Comparison of ENCODE assay signal across 24 cellular contexts in the genomic region with DNA sequence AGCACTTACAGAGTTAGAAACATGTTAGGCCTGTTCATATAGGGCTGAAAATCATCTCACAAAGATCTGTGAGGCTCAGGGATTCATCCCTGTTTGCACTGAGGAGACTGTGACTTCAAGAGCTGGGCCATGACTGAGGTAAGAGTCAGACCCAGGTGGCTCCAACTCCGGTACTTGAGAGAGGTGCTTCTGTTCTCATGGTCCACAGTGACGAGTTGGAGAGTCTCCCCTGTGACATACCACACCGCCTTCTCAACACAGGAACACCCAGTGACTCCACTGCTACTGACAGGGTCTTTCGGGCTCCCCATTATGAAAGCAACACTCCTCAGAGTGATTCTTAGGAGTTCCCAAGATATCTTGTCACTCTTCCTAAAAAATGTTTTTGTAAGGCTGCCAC. TPM values are rescaled to one million over a fixed set of nuclear protein-coding genes. Genes with fewer than 3 reads are reported as not detected.
A peak's percentile ranks its signal among the peaks of the same experiment; 100 is the strongest.
DNase-seq lines count a peak whose midpoint lies in the region; ATAC-seq and TF ChIP-seq lines count a peak whose summit lies in the region.
"Had no signal": no experiment of that assay in that cellular context is flagged by ENCODE, and none has a peak within 500 bp of the region (broad histone marks: within the 10 kb centered on the region; RNA-seq: fewer than 3 reads in every experiment).

No MANE protein-coding gene starts in this region.

- no peaks in the 10 kb centered on the region for H3K9me3 ChIP-seq in muscle layer of duodenum (ENCODE audit: control insufficient read depth in 1 of 2, low read length in 2 of 2)
- H3K9me3 ChIP-seq in thoracic aorta: no peaks in the 10 kb centered on the region
- H3K9me3 ChIP-seq: MG63, mucosa of descending colon, testis had no signal

- H3K27me3 ChIP-seq in muscle layer of duodenum (ENCODE audit: low read depth, low read length) (no peaks in the 10 kb centered on the region), thoracic aorta (replicated peaks; ENCODE audit: insufficient read depth) (no peaks in the 10 kb centered on the region)
- H3K27me3 ChIP-seq: MG63, testis had no signal

- H3K27ac ChIP-seq in muscle layer of duodenum (ENCODE audit: low read length): peak overlapping the region; percentile 10
- peak overlapping the region; percentile 73 to 85 for H3K27ac ChIP-seq in thoracic aorta

- H3K36me3 ChIP-seq in muscle layer of duodenum (ENCODE audit: control insufficient read depth in 1 of 2, insufficient read depth in 2 of 2, low read length in 2 of 2) (peaks cover 0 to under 1% of the 10 kb centered on the region in 2 donors), thoracic aorta (no peaks in the 10 kb centered on the region)

- ATAC-seq in WTC11 (no peak), thoracic aorta (ENCODE audit: insufficient number of reproducible peaks, low FRiP score, low read depth) (no peak), GM21526 (IDR thresholded peaks at IDR 0.05; ENCODE audit: low FRiP score, unreplicated experiment) (no peak)
- ATAC-seq: CD8-positive, alpha-beta T cell; esophagus mucosa; left colon; mucosa of descending colon; PC-3; T-helper 17 cell had no signal

- H3K4me1 Mint-ChIP-seq in WTC11 (peaks cover 33% of the 10 kb centered on the region), chondrocyte (ENCODE audit: low read depth) (peaks cover 98% of the 10 kb centered on the region)
- peaks cover 9% of the 10 kb centered on the region for H3K4me1 Mint-ChIP-seq in activated T-helper 1 cell treated with anti-CD3 and anti-CD28 coated beads, Interleukin-12 subunit alpha, Interleukin-12 subunit beta, Interleukin-2, Interleukin-4 antibody, amounts not matched to agents 30 ng/mL and 10 ng/mL and 1 ng/mL, durations not matched to agents 14 hours and 24 hours and 36 hours (ENCODE audit: low read depth)

- intact Hi-C loops in activated T-helper 1 cell treated with anti-CD3 and anti-CD28 coated beads, Interleukin-12 subunit alpha, Interleukin-12 subunit beta, Interleukin-2, Interleukin-4 antibody, amounts not matched to agents 30 ng/mL and 10 ng/mL and 1 ng/mL, durations not matched to agents 14 hours and 24 hours and 36 hours (cut with micrococcal nuclease): no loop called here

- peaks cover 3% of the 10 kb centered on the region; the same call in 1 of the 2 replicates for H3K36me3 Mint-ChIP-seq in WTC11
- peaks cover 29% of the 10 kb centered on the region for H3K36me3 Mint-ChIP-seq in chondrocyte (ENCODE audit: low read depth)
- no peaks in the 10 kb centered on the region for H3K36me3 Mint-ChIP-seq in activated T-helper 1 cell treated with anti-CD3 and anti-CD28 coated beads, Interleukin-12 subunit alpha, Interleukin-12 subunit beta, Interleukin-2, Interleukin-4 antibody, amounts not matched to agents 30 ng/mL and 10 ng/mL and 1 ng/mL, durations not matched to agents 14 hours and 24 hours and 36 hours (ENCODE audit: low read depth)
- H3K36me3 Mint-ChIP-seq: CD8-positive, alpha-beta T cell had no signal

- DNase-seq in WTC11 (ENCODE audit: low spot score): no peak
- no peak for DNase-seq in chondrocyte (ENCODE audit: low spot score)
- no peak for DNase-seq in thoracic aorta (ENCODE audit: low spot score)
- no peak for DNase-seq in NCI-H2196 treated with DMSO at 0.1 percent for 48 hours (lab: John Stamatoyannopoulos, UW; ENCODE audit: unreplicated experiment)
- DNase-seq in NCI-H526 (lab: John Stamatoyannopoulos, UW): no peak
- DNase-seq in activated T-helper 1 cell treated with anti-CD3 and anti-CD28 coated beads, Interleukin-12 subunit alpha, Interleukin-12 subunit beta, Interleukin-2, Interleukin-4 antibody, amounts not matched to agents 30 ng/mL and 10 ng/mL and 1 ng/mL, durations not matched to agents 14 hours and 24 hours and 36 hours (ENCODE audit: low spot score): no peak
- DNase-seq: activated CD4-positive, alpha-beta T cell treated with anti-CD3 and anti-CD28 coated beads, Interleukin-2, amount 50 U/mL, for 1 hour; activated gamma-delta T cell treated with Interleukin-2 at 50 U/mL for 16 hours; amniotic stem cell; CD8-positive, alpha-beta T cell; cerebellar nuclear complex; DMS153; effector CD4-positive, alpha-beta T cell; GF-D8; left colon; MG63; mucosa of descending colon; NCI-H1436 treated with DMSO at 0.1 percent for 48 hours; PC-3; T-helper 17 cell; testis had no signal

- H3K4me3 Mint-ChIP-seq in WTC11: no peak overlapping the region
- H3K4me3 Mint-ChIP-seq in chondrocyte (ENCODE audit: unreplicated experiment): no peak overlapping the region
- H3K4me3 Mint-ChIP-seq in activated T-helper 1 cell treated with anti-CD3 and anti-CD28 coated beads, Interleukin-12 subunit alpha, Interleukin-12 subunit beta, Interleukin-2, Interleukin-4 antibody, amounts not matched to agents 30 ng/mL and 10 ng/mL and 1 ng/mL, durations not matched to agents 14 hours and 24 hours and 36 hours: no peak overlapping the region
- H3K4me3 Mint-ChIP-seq: CD8-positive, alpha-beta T cell; T-helper 17 cell had no signal

- POLR2A ChIA-PET in WTC11 (lab: Charles Lee): interaction anchor here (1.1 kb wide), 1 partner anchor 27 kb away, joined by 4 read pairs; a partner anchor contains a TSS

- H3K27ac Mint-ChIP-seq in WTC11 (peak overlapping the region; percentile 39; the same call in 1 of the 2 replicates), chondrocyte (ENCODE audit: unreplicated experiment) (peak overlapping the region; percentile 97)
- H3K27ac Mint-ChIP-seq in activated T-helper 1 cell treated with anti-CD3 and anti-CD28 coated beads, Interleukin-12 subunit alpha, Interleukin-12 subunit beta, Interleukin-2, Interleukin-4 antibody, amounts not matched to agents 30 ng/mL and 10 ng/mL and 1 ng/mL, durations not matched to agents 14 hours and 24 hours and 36 hours: no peak overlapping the region
- H3K27ac Mint-ChIP-seq: CD8-positive, alpha-beta T cell; T-helper 17 cell had no signal

- H3K4me3 ChIP-seq in muscle layer of duodenum (ENCODE audit: low read depth in 1 of 2, low read length in 2 of 2) (no peak overlapping the region), thoracic aorta (no peak overlapping the region)
- H3K4me3 ChIP-seq: MG63, mucosa of descending colon, testis had no signal

- CTCF ChIA-PET in WTC11 (lab: Charles Lee): interaction anchor here (1.3 to 8.1 kb wide), 2 partner anchors 9 to 134 kb away, joined by 3 to 161 read pairs; no protein-coding TSS in a partner anchor

- H3K27me3 Mint-ChIP-seq in WTC11 (ENCODE audit: low read depth) (no peaks in the 10 kb centered on the region), chondrocyte (ENCODE audit: low read depth) (no peaks in the 10 kb centered on the region)
- H3K27me3 Mint-ChIP-seq in activated T-helper 1 cell treated with anti-CD3 and anti-CD28 coated beads, Interleukin-12 subunit alpha, Interleukin-12 subunit beta, Interleukin-2, Interleukin-4 antibody, amounts not matched to agents 30 ng/mL and 10 ng/mL and 1 ng/mL, durations not matched to agents 14 hours and 24 hours and 36 hours (ENCODE audit: insufficient read depth): peaks cover 11% of the 10 kb centered on the region

- H3K4me1 ChIP-seq in muscle layer of duodenum (ENCODE audit: control insufficient read depth in 1 of 2, insufficient read depth in 2 of 2, low read length in 2 of 2) (peaks cover 54 to 98% of the 10 kb centered on the region in 2 donors), thoracic aorta (ENCODE audit: control insufficient read depth in 1 of 2, low read depth in 2 of 2) (peaks cover 61 to 100% of the 10 kb centered on the region in 2 donors)

- H3K9me3 Mint-ChIP-seq in WTC11 (no peaks in the 10 kb centered on the region), chondrocyte (ENCODE audit: low read depth) (no peaks in the 10 kb centered on the region)
- no peaks in the 10 kb centered on the region for H3K9me3 Mint-ChIP-seq in activated T-helper 1 cell treated with anti-CD3 and anti-CD28 coated beads, Interleukin-12 subunit alpha, Interleukin-12 subunit beta, Interleukin-2, Interleukin-4 antibody, amounts not matched to agents 30 ng/mL and 10 ng/mL and 1 ng/mL, durations not matched to agents 14 hours and 24 hours and 36 hours
- H3K9me3 Mint-ChIP-seq: CD8-positive, alpha-beta T cell had no signal

- TF ChIP-seq CTCF in WTC11 (IDR thresholded peaks at IDR 0.05) (no peak), chondrocyte (IDR thresholded peaks at IDR 0.05) (no peak), thoracic aorta (IDR thresholded peaks at IDR 0.05) (no peak)

TF ChIP-seq in WTC11, 78 proteins besides CTCF, POLR2A, EP300 and RAD21:
- TF ChIP-seq, protein P1, sequence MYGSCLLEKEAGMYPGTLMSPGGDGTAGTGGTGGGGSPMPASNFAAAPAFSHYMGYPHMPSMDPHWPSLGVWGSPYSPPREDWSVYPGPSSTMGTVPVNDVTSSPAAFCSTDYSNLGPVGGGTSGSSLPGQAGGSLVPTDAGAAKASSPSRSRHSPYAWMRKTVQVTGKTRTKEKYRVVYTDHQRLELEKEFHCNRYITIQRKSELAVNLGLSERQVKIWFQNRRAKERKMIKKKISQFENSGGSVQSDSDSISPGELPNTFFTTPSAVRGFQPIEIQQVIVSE (CRISPR knock-in tag; IDR thresholded peaks at IDR 0.05; ENCODE audit: borderline replicate concordance): no peak
- TF ChIP-seq SMAD3 (CRISPR knock-in tag; IDR thresholded peaks at IDR 0.05; ENCODE audit: borderline replicate concordance) (no peak), NR2C2 (CRISPR knock-in tag; IDR thresholded peaks at IDR 0.05) (no peak), GABPB1 (CRISPR knock-in tag; IDR thresholded peaks at IDR 0.05) (no peak), RORB (CRISPR knock-in tag; IDR thresholded peaks at IDR 0.05) (no peak)
- TF ChIP-seq, protein P2, sequence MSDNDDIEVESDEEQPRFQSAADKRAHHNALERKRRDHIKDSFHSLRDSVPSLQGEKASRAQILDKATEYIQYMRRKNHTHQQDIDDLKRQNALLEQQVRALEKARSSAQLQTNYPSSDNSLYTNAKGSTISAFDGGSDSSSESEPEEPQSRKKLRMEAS (CRISPR knock-in tag; IDR thresholded peaks at IDR 0.05): no peak
TF ChIP-seq in WTC11: peak in this region for 0.

RNA-seq across cellular contexts. Expression of a gene that starts 27.4 kb away (rescaled TPM):
- total RNA-seq in WTC11 (2021) (271 to 286 TPM (median 272 TPM) in 3 replicates), chondrocyte (2,561 to 3,511 TPM (median 3,398 TPM) in 3 replicates), thoracic aorta (100 to 1,000 TPM; 601 to 687 TPM)
- total RNA-seq in activated T-helper 1 cell treated with anti-CD3 and anti-CD28 coated beads, Interleukin-12 subunit alpha, Interleukin-12 subunit beta, Interleukin-2, Interleukin-4 antibody, amounts not matched to agents 30 ng/mL and 10 ng/mL and 1 ng/mL, durations not matched to agents 14 hours and 24 hours and 36 hours: not detected in 2 replicates

Comparison
In these comparisons a context has a peak if more than half of its experiments do, and no peak if none do; other contexts are left out.
1. RNA of a gene that starts 27.4 kb away (total RNA-seq): 2,561 to 3,511 TPM in chondrocyte, 601 to 687 TPM in thoracic aorta and 271 to 286 TPM in WTC11; not detected in activated T-helper 1 cell treated with anti-CD3 and anti-CD28 coated beads, Interleukin-12 subunit alpha, Interleukin-12 subunit beta, Interleukin-2, Interleukin-4 antibody, amounts not matched to agents 30 ng/mL and 10 ng/mL and 1 ng/mL, durations not matched to agents 14 hours and 24 hours and 36 hours; every median in the first group is over 100 times any median in the second.